8 cellular contexts compared by ENCODE assay signal in the genomic region with DNA sequence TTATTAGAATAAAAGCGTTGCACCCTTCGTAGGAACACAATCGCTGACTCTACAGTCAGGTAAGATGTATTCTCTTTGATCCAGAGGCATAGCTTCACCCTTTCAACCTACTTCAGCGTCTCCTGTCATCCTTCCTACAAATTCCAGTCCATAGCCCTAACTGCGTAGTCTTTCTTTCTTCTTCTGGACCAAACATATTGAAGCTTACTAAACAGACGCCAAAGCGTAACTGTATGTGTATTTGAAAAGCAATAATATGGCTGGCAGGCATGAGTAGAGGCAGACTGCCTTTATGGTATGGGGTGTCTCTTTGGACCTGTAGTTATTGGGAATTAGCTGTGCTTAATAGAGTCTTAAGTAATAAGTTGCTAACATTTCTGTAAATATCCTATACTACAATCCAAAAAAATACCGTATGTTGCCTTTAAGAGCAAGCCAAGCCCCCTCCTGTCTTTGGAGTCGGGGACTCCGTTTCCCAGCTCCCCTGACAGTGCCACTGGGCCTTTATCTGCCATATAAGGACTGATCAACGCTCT. TPM values are rescaled to one million over a fixed set of nuclear protein-coding genes. Genes with fewer than 3 reads are reported as not detected.
DNase-seq lines count a peak whose midpoint lies in the region; ATAC-seq, FAIRE-seq and TF ChIP-seq lines count a peak whose summit lies in the region.

No MANE protein-coding gene starts in this region.

- H3K27ac ChIP-seq in DND-41 (ENCODE audit: low read length) (peak overlapping the region; percentile 83), OCI-LY1 (ENCODE audit: low read depth, low read length, poor library complexity, severe bottlenecking) (peak overlapping the region; percentile 29), endodermal cell (ENCODE audit: low read depth, low read length) (peak overlapping the region; percentile 7), ovary (peak overlapping the region; percentile 83 to 95)

- peaks cover 12% of the 10 kb centered on the region for H3K4me1 Mint-ChIP-seq in endodermal cell

- no peaks in the 10 kb centered on the region for H3K9me3 ChIP-seq in DND-41 (ENCODE audit: insufficient read depth, low read length, severe bottlenecking)
- H3K9me3 ChIP-seq in OCI-LY1 (ENCODE audit: low read length), result peaks cover 22% of the 10 kb centered on the region
- no peaks in the 10 kb centered on the region for H3K9me3 ChIP-seq in endodermal cell (ENCODE audit: control insufficient read depth, low read length)
- peaks cover 3 to 10% of the 10 kb centered on the region in 2 donors for H3K9me3 ChIP-seq in ovary

- ATAC-seq in DND-41 (ENCODE audit: insufficient read depth, low read depth) (no peak), HG02884 (IDR thresholded peaks at IDR 0.05; ENCODE audit: unreplicated experiment) (no peak)

- no peak for TF ChIP-seq CTCF in DND-41 (IDR thresholded peaks at IDR 0.05; ENCODE audit: borderline replicate concordance, extremely low read depth, low read length, poor library complexity, severe bottlenecking)
- no peak for TF ChIP-seq CTCF in OCI-LY1 (IDR thresholded peaks at IDR 0.05; ENCODE audit: low read length)
- TF ChIP-seq CTCF in endodermal cell (conservative IDR thresholded peaks at IDR 0.05), result no peak
- TF ChIP-seq CTCF in ovary (IDR thresholded peaks at IDR 0.05), result no peak

- H3K27ac Mint-ChIP-seq in endodermal cell, result peak overlapping the region; percentile 94

- H3K9me2 ChIP-seq in OCI-LY1 (ENCODE audit: low read depth, low read length), result no peaks in the 10 kb centered on the region

- TF ChIP-seq POLR2A in ovary (IDR thresholded peaks at IDR 0.05), result no peak

- H3K36me3 ChIP-seq in DND-41 (ENCODE audit: insufficient read depth, low read length), result peaks cover 20% of the 10 kb centered on the region
- H3K36me3 ChIP-seq in OCI-LY1 (ENCODE audit: insufficient read depth, low read length), result peaks cover 20% of the 10 kb centered on the region
- peaks cover 4% of the 10 kb centered on the region for H3K36me3 ChIP-seq in endodermal cell (ENCODE audit: control insufficient read depth, insufficient read depth, low read length)
- no peaks in the 10 kb centered on the region for H3K36me3 ChIP-seq in ovary

- H3K79me2 ChIP-seq in DND-41 (ENCODE audit: insufficient read depth, low read length) (peaks cover 48% of the 10 kb centered on the region), OCI-LY1 (ENCODE audit: insufficient read depth, low read length) (peaks cover 25% of the 10 kb centered on the region)

- H3K36me3 Mint-ChIP-seq in endodermal cell (ENCODE audit: low read depth), result peaks cover 16% of the 10 kb centered on the region

- H3K27me3 Mint-ChIP-seq in endodermal cell (ENCODE audit: insufficient read depth), result peaks cover 21% of the 10 kb centered on the region

- intact Hi-C loops in ovary (cut with DNase I), result no loop called here

- peak overlapping the region; percentile 93 for H3K4me2 ChIP-seq in DND-41 (ENCODE audit: insufficient read depth, low read length)
- H3K4me2 ChIP-seq in OCI-LY1 (ENCODE audit: low read length), result peak overlapping the region; percentile 85

- peaks cover 4% of the 10 kb centered on the region for H3K9me3 Mint-ChIP-seq in endodermal cell

- no peak for TF ChIP-seq EP300 in ovary (IDR thresholded peaks at IDR 0.05)

- DNase-seq in DND-41, result no peak
- DNase-seq in endodermal cell, result no peak
- no peak for DNase-seq in ovary
- no peak for DNase-seq in DMS 273 treated with DMSO at 0.1 percent for 48 hours (lab: John Stamatoyannopoulos, UW)
- DNase-seq in HTR-8/SVneo (ENCODE audit: insufficient read length, low spot score), result no peak
- DNase-seq in germinal center (ENCODE audit: low spot score), result no peak

- H3K4me3 ChIP-seq in DND-41 (ENCODE audit: low read depth in 1 of 2, low read length in 2 of 2) (peak overlapping the region; percentile 2 to 97; a peak in 2 of 4 replicates), OCI-LY1 (ENCODE audit: low read depth, low read length, poor library complexity, severe bottlenecking) (peak overlapping the region; percentile 90), endodermal cell (ENCODE audit: low read length) (peak overlapping the region; percentile 98), ovary (peak overlapping the region; percentile 49)

- H3F3A ChIP-seq in OCI-LY1 (ENCODE audit: insufficient read depth, low read length), result no peaks in the 10 kb centered on the region

- peak overlapping the region; percentile 82 for H3K4me3 Mint-ChIP-seq in endodermal cell

- H4K20me1 ChIP-seq in DND-41 (ENCODE audit: insufficient read depth, low read length) (peaks cover 19% of the 10 kb centered on the region; the same call in 1 of the 2 replicates), OCI-LY1 (ENCODE audit: insufficient read depth, low read length) (no peaks in the 10 kb centered on the region)

- H3K4me1 ChIP-seq in DND-41 (ENCODE audit: insufficient read depth, low read length), result peaks cover 36% of the 10 kb centered on the region
- H3K4me1 ChIP-seq in OCI-LY1 (ENCODE audit: insufficient read depth, low read length, severe bottlenecking), result peaks cover 16% of the 10 kb centered on the region
- H3K4me1 ChIP-seq in endodermal cell (ENCODE audit: control insufficient read depth, insufficient read depth, low read length), result no peaks in the 10 kb centered on the region
- H3K4me1 ChIP-seq in ovary (ENCODE audit: insufficient read depth), result peaks cover 5% of the 10 kb centered on the region

- H3K27me3 ChIP-seq in DND-41 (ENCODE audit: insufficient read depth, low read length, poor library complexity), result no peaks in the 10 kb centered on the region
- H3K27me3 ChIP-seq in OCI-LY1 (ENCODE audit: insufficient read depth, low read length), result no peaks in the 10 kb centered on the region
- H3K27me3 ChIP-seq in endodermal cell (ENCODE audit: control insufficient read depth, insufficient read depth, low read length, poor library complexity, severe bottlenecking), result peaks cover 14% of the 10 kb centered on the region
- no peaks in the 10 kb centered on the region for H3K27me3 ChIP-seq in ovary

- no peak for FAIRE-seq in HTR-8/SVneo (lab: Jason Lieb, UNC)

- H3K9ac ChIP-seq in DND-41 (ENCODE audit: low read depth, low read length), result peak overlapping the region; percentile 96
- H3K9ac ChIP-seq in OCI-LY1 (ENCODE audit: low read length), result peak overlapping the region; percentile 44
- H3K9ac ChIP-seq in endodermal cell (ENCODE audit: extremely low read depth, low read length, poor library complexity, severe bottlenecking), result no peak overlapping the region

- 61 to 64% methylated on average over 6 to 11 of the region's 11 CpGs for WGBS in endodermal cell (ENCODE audit: insufficient coverage in 1 of 2, insufficient read length in 1 of 2), 2 experiments
- 48 to 56% (median 51%) methylated on average over 11 of the region's 11 CpGs for WGBS in ovary, 3 donors

- H2AFZ ChIP-seq in DND-41 (ENCODE audit: low read depth, low read length) (peak overlapping the region; percentile 89), OCI-LY1 (ENCODE audit: low read length) (peak overlapping the region; percentile 88; the same call in 1 of the 2 replicates)

RNA-seq across cellular contexts. Expression of gene ZNF548, which starts 0.4 kb away (rescaled TPM):
- 10 to 100 TPM; 15.2 to 15.5 TPM for total RNA-seq in endodermal cell
- 15.2 TPM for polyA plus RNA-seq in endodermal cell (2013, experiment 1 of 2)
- 13.7 TPM for polyA plus RNA-seq in endodermal cell (2013, experiment 2 of 2)
- total RNA-seq in ovary, result 10 to 100 TPM; 14.5 to 28.2 (median 24.4) TPM
- polyA plus RNA-seq in ovary, result 10 to 100 TPM; 13.4 to 13.7 TPM

RNA-seq across cellular contexts. Expression of gene ZNF17, which starts 21.7 kb away (rescaled TPM):
- total RNA-seq in endodermal cell (1 to 10 TPM; 7.6 to 9.2 TPM), ovary (10 to 100 TPM in 6 of 7 donors, 1 to 10 TPM in 1; 5.4 to 22.4 (median 18.7) TPM)
- polyA plus RNA-seq in endodermal cell (2013, experiment 1 of 2), result 6.6 TPM
- 5.7 TPM for polyA plus RNA-seq in endodermal cell (2013, experiment 2 of 2)
- polyA plus RNA-seq in ovary, result 1 to 10 TPM; 6.3 to 7.2 TPM

RNA-seq across cellular contexts. Expression of gene TRAPPC2B, which starts 25.9 kb away (rescaled TPM):
- total RNA-seq in endodermal cell (1 to 10 TPM; 9.2 to 9.5 TPM), ovary (10 to 100 TPM in 6 of 7 donors, 1 to 10 TPM in 1; 9.1 to 23.6 (median 11.6) TPM)
- 19.2 TPM for polyA plus RNA-seq in endodermal cell (2013, experiment 1 of 2)
- 20.4 TPM for polyA plus RNA-seq in endodermal cell (2013, experiment 2 of 2)
- 10 to 100 TPM; 10.3 to 25.1 TPM for polyA plus RNA-seq in ovary

RNA-seq across cellular contexts. Expression of gene ZNF547, which starts 25.9 kb away (rescaled TPM):
- total RNA-seq in endodermal cell (1 to 10 TPM; 1.5 to 3.5 TPM), ovary (1 to 10 TPM; 1.2 to 4.7 (median 3.0) TPM)
- 3.0 TPM for polyA plus RNA-seq in endodermal cell (2013, experiment 1 of 2)
- polyA plus RNA-seq in endodermal cell (2013, experiment 2 of 2), result 2.1 TPM
- 1 to 10 TPM; 1.8 to 2.9 TPM for polyA plus RNA-seq in ovary

RNA-seq across cellular contexts. Expression of gene ZNF304, which starts 38.2 kb away (rescaled TPM):
- 10 to 100 TPM; 11.6 to 12.3 TPM for total RNA-seq in endodermal cell
- 9.9 TPM for polyA plus RNA-seq in endodermal cell (2013, experiment 1 of 2)
- polyA plus RNA-seq in endodermal cell (2013, experiment 2 of 2), result 8.4 TPM
- 10 to 100 TPM in 3 of 7 donors, 1 to 10 TPM in 4; 3.0 to 13.0 (median 9.1) TPM for total RNA-seq in ovary
- polyA plus RNA-seq in ovary, result 10 to 100 TPM in 1 of 2 donors, 1 to 10 TPM in 1; 4.8 to 12.5 TPM

Comparison
In these comparisons a context has a peak if more than half of its experiments do, and no peak if none do; other contexts are left out.
1. H3K27ac ChIP-seq: peak in every context shown above with its lines; median percentile 89 in ovary; 83 in DND-41; 29 in OCI-LY1; 7 in endodermal cell.